19 cellular contexts compared by ENCODE assay signal in genomic region chr5:10548418-10549122, GRCh38.
"Had no signal": no experiment of that assay in that cellular context is flagged by ENCODE, and none has a peak within 500 bp of the region (broad histone marks: within the 10 kb centered on the region; RNA-seq: fewer than 3 reads in every experiment).

No MANE protein-coding gene starts in this region.

- H3K9ac ChIP-seq: parathyroid adenoma had no signal

- H3K9me3 ChIP-seq: ascending aorta, breast epithelium, esophagus squamous epithelium, lower lobe of right lung, spleen, thoracic aorta had no signal

- H3K27ac Mint-ChIP-seq: activated CD4-positive, alpha-beta T cell treated with anti-CD3 and anti-CD28 coated beads, Interleukin-2, amount 10 ng/mL, durations not matched to agents 24 days and 14 days; natural killer cell treated with Interleukin-12 subunit alpha and Interleukin-12 subunit beta and Interleukin-15 and Interleukin-18, amount 100 ng/mL, for 72 hours; stimulated activated naive B cell treated with anti-CD40 and anti-IgM and Interleukin-4, amounts not matched to agents 10 μg/mL and 1 μg/mL and 100 μg/mL, for 72 hours; T-helper 2 cell treated with Interferon-gamma antibody and Interleukin-4, amounts not matched to agents 5 μg/mL and 100 μg/mL, for 36 hours had no signal

- ATAC-seq: lower lobe of right lung; natural killer cell treated with Interleukin-12 subunit alpha and Interleukin-12 subunit beta and Interleukin-15 and Interleukin-18, amount 100 ng/mL, for 72 hours; sciatic nerve; stimulated activated naive B cell treated with anti-CD40 and anti-IgM and Interleukin-4, amounts not matched to agents 10 μg/mL and 1 μg/mL and 100 μg/mL, for 72 hours had no signal

- DNase-seq: activated CD4-positive, alpha-beta T cell treated with anti-CD3 and anti-CD28 coated beads, Interleukin-2, amount 10 ng/mL, durations not matched to agents 24 days and 14 days; activated CD8-positive, alpha-beta memory T cell treated with anti-CD3 and anti-CD28 coated beads, Interleukin-2, amount 50 U/mL, for 4 hours; activated effector memory CD4-positive, alpha-beta T cell treated with Interleukin-2 at 50 U/mL for 16 hours; activated naive CD4-positive, alpha-beta T cell treated with anti-CD3 and anti-CD28 coated beads, Interleukin-2, amount 50 U/mL, for 16 hours; activated T-cell treated with anti-CD3 and anti-CD28 coated beads, Interleukin-2, amount 50 U/mL, for 48 hours; dermis blood vessel endothelial cell; effector memory CD4-positive, alpha-beta T cell; esophagus squamous epithelium; immature natural killer cell; lower lobe of right lung; spleen; stimulated activated naive B cell treated with anti-CD40 and anti-IgM and Interleukin-4, amounts not matched to agents 10 μg/mL and 1 μg/mL and 100 μg/mL, for 72 hours had no signal

- H3K4me1 ChIP-seq: breast epithelium, parathyroid adenoma had no signal

- H3K27me3 ChIP-seq: ascending aorta, breast epithelium, spleen had no signal

- H3K79me2 ChIP-seq: parathyroid adenoma had no signal

- H3K9me3 Mint-ChIP-seq: activated CD4-positive, alpha-beta T cell treated with anti-CD3 and anti-CD28 coated beads, Interleukin-2, amount 10 ng/mL, durations not matched to agents 24 days and 14 days; immature natural killer cell; natural killer cell treated with Interleukin-12 subunit alpha and Interleukin-12 subunit beta and Interleukin-15 and Interleukin-18, amount 100 ng/mL, for 72 hours; stimulated activated naive B cell treated with anti-CD40 and anti-IgM and Interleukin-4, amounts not matched to agents 10 μg/mL and 1 μg/mL and 100 μg/mL, for 72 hours; T-helper 2 cell treated with Interferon-gamma antibody and Interleukin-4, amounts not matched to agents 5 μg/mL and 100 μg/mL, for 36 hours had no signal

- H3K4me3 ChIP-seq: ascending aorta, breast epithelium, esophagus squamous epithelium, lower lobe of right lung, spleen, thoracic aorta had no signal

- H3K27ac ChIP-seq: ascending aorta, breast epithelium, esophagus squamous epithelium, lower lobe of right lung, parathyroid adenoma, spleen, thoracic aorta had no signal

- H3K4me3 Mint-ChIP-seq: activated CD4-positive, alpha-beta T cell treated with anti-CD3 and anti-CD28 coated beads, Interleukin-2, amount 10 ng/mL, durations not matched to agents 24 days and 14 days; immature natural killer cell; natural killer cell treated with Interleukin-12 subunit alpha and Interleukin-12 subunit beta and Interleukin-15 and Interleukin-18, amount 100 ng/mL, for 72 hours; stimulated activated naive B cell treated with anti-CD40 and anti-IgM and Interleukin-4, amounts not matched to agents 10 μg/mL and 1 μg/mL and 100 μg/mL, for 72 hours; T-helper 2 cell treated with Interferon-gamma antibody and Interleukin-4, amounts not matched to agents 5 μg/mL and 100 μg/mL, for 36 hours had no signal

- H3K36me3 ChIP-seq: ascending aorta, breast epithelium, esophagus squamous epithelium, lower lobe of right lung, spleen, thoracic aorta had no signal

- H3K27me3 Mint-ChIP-seq: stimulated activated naive B cell treated with anti-CD40 and anti-IgM and Interleukin-4, amounts not matched to agents 10 μg/mL and 1 μg/mL and 100 μg/mL, for 72 hours had no signal

- H2AFZ ChIP-seq: parathyroid adenoma had no signal
